In the genomic region with DNA sequence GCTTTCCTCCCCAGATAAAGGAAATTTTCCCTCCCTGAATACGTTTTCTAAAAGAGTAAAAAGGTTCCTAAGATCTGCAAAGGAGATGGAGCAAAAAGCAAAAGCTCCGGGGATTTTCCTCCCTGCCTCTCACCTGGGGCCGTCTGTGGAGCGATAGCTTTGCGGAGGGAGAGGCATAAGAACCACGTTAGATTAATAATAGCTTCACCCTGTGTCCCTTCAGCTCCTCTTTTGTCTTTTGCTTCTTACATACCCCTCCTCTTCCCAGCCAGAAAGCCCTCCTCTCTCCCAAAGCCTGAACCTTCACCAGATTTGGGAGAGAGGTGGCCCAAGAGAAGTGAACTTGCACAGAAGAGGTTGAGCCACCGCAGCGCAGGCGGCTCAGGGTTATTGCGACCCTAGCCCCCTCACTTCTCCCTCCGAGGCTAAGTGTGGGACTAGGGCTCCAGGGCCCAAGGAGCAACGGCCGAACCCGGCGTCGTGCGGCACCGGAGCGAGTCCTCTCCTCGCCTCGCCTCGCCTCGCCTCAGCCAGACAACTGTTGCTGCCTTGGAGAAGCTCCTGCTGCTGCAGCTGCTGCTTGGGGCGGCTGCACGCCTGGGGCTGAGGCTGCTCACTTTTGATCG, we compare ENCODE assay signal across 29 cellular contexts.
A peak's percentile ranks its signal among the peaks of the same experiment; 100 is the strongest.
DNase-seq lines count a peak whose midpoint lies in the region; ATAC-seq and TF ChIP-seq lines count a peak whose summit lies in the region.
"Had no signal": no experiment of that assay in that cellular context is flagged by ENCODE, and none has a peak within 500 bp of the region (broad histone marks: within the 10 kb centered on the region; RNA-seq: fewer than 3 reads in every experiment).

No MANE protein-coding gene starts in this region.

- no peak overlapping the region for H3K9ac ChIP-seq in H9 (ENCODE audit: extremely low read depth, insufficient read length, low read length)
- no peak overlapping the region for H3K9ac ChIP-seq in mesenchymal stem cell (ENCODE audit: low read length)

- H3K4me3 Mint-ChIP-seq in H9: peak overlapping the region in 1 of 2 experiments; percentile 92; a peak in 3 of 5 replicates
- no peak overlapping the region for H3K4me3 Mint-ChIP-seq in nephron progenitor cell
- H3K4me3 Mint-ChIP-seq: HFFc6, memory B cell, natural killer cell, type B pancreatic cell had no signal

- H3K23me2 ChIP-seq in H9 (ENCODE audit: insufficient read length, low read depth, low read length, poor library complexity, severe bottlenecking): peaks cover 24% of the 10 kb centered on the region

- intact Hi-C loops in esophagus muscularis mucosa (cut with DNase I): no loop called here
- intact Hi-C loops in upper lobe of right lung (cut with DNase I): no loop called here

- ATAC-seq in upper lobe of right lung: no peak
- ATAC-seq: foreskin keratinocyte, natural killer cell, Panc1 had no signal

- no peak overlapping the region for H2BK120ac ChIP-seq in H9 (ENCODE audit: low read depth, low read length, poor library complexity, severe bottlenecking)
- no peak overlapping the region for H2BK120ac ChIP-seq in mesenchymal stem cell (ENCODE audit: low read depth, low read length)

- no peak overlapping the region for H2BK20ac ChIP-seq in H9 (ENCODE audit: low read depth, low read length, poor library complexity, severe bottlenecking)

- H3K4me1 ChIP-seq in H9 (ENCODE audit: insufficient read depth, low read length) (no peaks in the 10 kb centered on the region), esophagus muscularis mucosa (peaks cover 25 to 55% (median 41%) of the 10 kb centered on the region in 4 donors), upper lobe of right lung (peaks cover 18% of the 10 kb centered on the region), mesenchymal stem cell (ENCODE audit: control insufficient read depth, insufficient read depth, low read depth, low read length) (peaks cover 30% of the 10 kb centered on the region)
- H3K4me1 ChIP-seq: foreskin keratinocyte, prostate gland had no signal

- H3K4me1 Mint-ChIP-seq in H9 (peaks cover 20 to 40% of the 10 kb centered on the region in 2 experiments), nephron progenitor cell (peaks cover 12% of the 10 kb centered on the region)

- H3K27me3 ChIP-seq in H9 (ENCODE audit: insufficient read depth, low read length) (peaks cover 50% of the 10 kb centered on the region), esophagus muscularis mucosa (peaks cover 0 to 83% (median 57%) of the 10 kb centered on the region in 4 donors), upper lobe of right lung (peaks cover 70% of the 10 kb centered on the region), mesenchymal stem cell (ENCODE audit: control insufficient read depth in 1 of 2, insufficient read depth in 1 of 2, low read length in 2 of 2) (peaks cover 63 to 86% of the 10 kb centered on the region in 2 experiments)

- H3K4me3 ChIP-seq in esophagus muscularis mucosa (no peak overlapping the region), upper lobe of right lung (no peak overlapping the region), mesenchymal stem cell (ENCODE audit: insufficient read depth in 1 of 2, low read depth in 1 of 2, low read length in 2 of 2) (no peak overlapping the region)
- H3K4me3 ChIP-seq: adrenal gland, cardiac muscle cell, hepatocyte, MG63, prostate gland, SJSA1, stomach had no signal

- H3K36me3 ChIP-seq in esophagus muscularis mucosa (no peaks in the 10 kb centered on the region), upper lobe of right lung (no peaks in the 10 kb centered on the region), mesenchymal stem cell (ENCODE audit: control insufficient read depth in 1 of 2, insufficient read depth in 2 of 2, low read depth in 1 of 2, low read length in 2 of 2) (no peaks in the 10 kb centered on the region)
- H3K36me3 ChIP-seq: adrenal gland, cardiac muscle cell, MG63, prostate gland, SJSA1, spleen, stomach had no signal

- H3K9me3 Mint-ChIP-seq in H9 (no peaks in the 10 kb centered on the region; a peak in 1 of 5 replicates), nephron progenitor cell (peaks cover 5% of the 10 kb centered on the region)
- H3K9me3 Mint-ChIP-seq: HFFc6, memory B cell, natural killer cell, type B pancreatic cell had no signal

- H3K36me3 Mint-ChIP-seq in H9 (ENCODE audit: insufficient read depth in 1 of 3, low read depth in 3 of 3) (no peaks in the 10 kb centered on the region; a peak in 1 of 7 replicates), nephron progenitor cell (ENCODE audit: low read depth) (no peaks in the 10 kb centered on the region)
- H3K36me3 Mint-ChIP-seq: memory B cell, natural killer cell, type B pancreatic cell had no signal

- no peak overlapping the region for H3T11ph ChIP-seq in H9 (ENCODE audit: low read length)

- peak; percentile 28 for DNase-seq in G401 (ENCODE audit: low spot score)
- peak; percentile 57 for DNase-seq in H9
- DNase-seq in esophagus muscularis mucosa (ENCODE audit: extremely low spot score): peak; percentile 80
- peak; percentile 41 for DNase-seq in nephron progenitor cell
- no peak for DNase-seq in UCSD-AML1 (lab: John Stamatoyannopoulos, UW; ENCODE audit: unreplicated experiment)
- no peak for DNase-seq in upper lobe of right lung
- no peak for DNase-seq in mesenchymal stem cell
- DNase-seq: activated CD8-positive, alpha-beta memory T cell treated with anti-CD3 and anti-CD28 coated beads, Interleukin-2, amount 50 U/mL, for 48 hours; activated gamma-delta T cell treated with Interleukin-2 at 50 U/mL for 16 hours; adrenal gland; AML-193; CD8-positive, alpha-beta memory T cell; DND-41; foreskin keratinocyte; HFFc6; MG63; natural killer cell; NCI-H1436; NCI-H226; NK-92 treated with Interleukin-12 subunit alpha and Interleukin-12 subunit beta, amount 100 ng/mL, for 24 hours; spleen; stomach had no signal

- H3K4ac ChIP-seq in H9 (ENCODE audit: low read depth, low read length) (no peak overlapping the region), mesenchymal stem cell (ENCODE audit: low read depth in 1 of 2, low read length in 2 of 2) (no peak overlapping the region)

- H2AFZ ChIP-seq in H9 (ENCODE audit: low read length) (no peak overlapping the region), mesenchymal stem cell (ENCODE audit: low read depth, low read length) (no peak overlapping the region)
- H2AFZ ChIP-seq: hepatocyte had no signal

- no peak overlapping the region for H3K14ac ChIP-seq in H9 (ENCODE audit: insufficient read depth, low read length)
- H3K14ac ChIP-seq in mesenchymal stem cell (ENCODE audit: low read length in 2 of 2): no peak overlapping the region

- no peak overlapping the region for H2AK5ac ChIP-seq in H9 (ENCODE audit: insufficient read length, low read length)
- H2AK5ac ChIP-seq in mesenchymal stem cell (ENCODE audit: low read length, severe bottlenecking): no peak overlapping the region

- H3K56ac ChIP-seq in H9 (ENCODE audit: insufficient read length, low read depth, low read length): no peak overlapping the region

- H2BK15ac ChIP-seq in H9 (ENCODE audit: low read depth, low read length) (no peak overlapping the region), mesenchymal stem cell (ENCODE audit: low read depth, poor library complexity, severe bottlenecking) (no peak overlapping the region)

- TF ChIP-seq CTCF in H9 (conservative IDR thresholded peaks at IDR 0.05) (no peak), esophagus muscularis mucosa (IDR thresholded peaks at IDR 0.05) (no peak), nephron progenitor cell (IDR thresholded peaks at IDR 0.05) (no peak), upper lobe of right lung (IDR thresholded peaks at IDR 0.05) (no peak)

- no peak for TF ChIP-seq EP300 in esophagus muscularis mucosa (IDR thresholded peaks at IDR 0.05)

- H3K23ac ChIP-seq in H9 (ENCODE audit: insufficient read length, low read depth, low read length) (no peak overlapping the region), mesenchymal stem cell (ENCODE audit: low read length in 2 of 2) (no peak overlapping the region)

- H4K20me1 ChIP-seq in H9 (ENCODE audit: control insufficient read depth, insufficient read depth, insufficient read length): no peaks in the 10 kb centered on the region

- H3K79me2 ChIP-seq in H9 (ENCODE audit: insufficient read depth, low read length): no peaks in the 10 kb centered on the region
- H3K79me2 ChIP-seq: hepatocyte had no signal

- H3K18ac ChIP-seq in H9 (ENCODE audit: insufficient read length, low read depth, low read length) (no peak overlapping the region), mesenchymal stem cell (ENCODE audit: low read depth in 1 of 2, low read length in 2 of 2) (no peak overlapping the region)

- H3K27ac Mint-ChIP-seq in H9 (no peak overlapping the region), nephron progenitor cell (no peak overlapping the region)
- H3K27ac Mint-ChIP-seq: CD8-positive, alpha-beta memory T cell; HFFc6; memory B cell; natural killer cell; type B pancreatic cell had no signal

- H3K27me3 Mint-ChIP-seq in H9 (ENCODE audit: low read depth) (peaks cover 94% of the 10 kb centered on the region), nephron progenitor cell (ENCODE audit: low read depth, poor library complexity) (peaks cover 100% of the 10 kb centered on the region)

- WGBS in H9 (ENCODE audit: extremely low coverage, insufficient read length, low lambda C conversion rate): no CpG with 5 or more reads among the region's 26 CpGs
- WGBS in esophagus muscularis mucosa: 23% methylated on average over 25 of the region's 26 CpGs
- 14% methylated on average over 24 of the region's 26 CpGs for WGBS in mesenchymal stem cell

- TF ChIP-seq POLR2A in esophagus muscularis mucosa (IDR thresholded peaks at IDR 0.05; ENCODE audit: low read depth): no peak

- H4K91ac ChIP-seq in H9 (ENCODE audit: insufficient read length, low read depth, low read length) (no peak overlapping the region), mesenchymal stem cell (ENCODE audit: low read length) (no peak overlapping the region)

- no peak overlapping the region for H4K8ac ChIP-seq in H9 (replicated peaks; ENCODE audit: insufficient read length, low read depth, low read length)
- H4K8ac ChIP-seq in mesenchymal stem cell (ENCODE audit: low read length): no peak overlapping the region

- H3K27ac ChIP-seq in H9 (ENCODE audit: insufficient read length, low read depth, low read length) (no peak overlapping the region), esophagus muscularis mucosa (replicated peaks in 1 of 4) (no peak overlapping the region), upper lobe of right lung (no peak overlapping the region), mesenchymal stem cell (ENCODE audit: low read length, poor library complexity, severe bottlenecking) (no peak overlapping the region)
- H3K27ac ChIP-seq: adrenal gland, cardiac muscle cell, foreskin keratinocyte, hepatocyte, prostate gland, SJSA1, spleen, stomach had no signal

- H3K9me3 ChIP-seq in H9 (ENCODE audit: control insufficient read depth, low read depth, low read length) (no peaks in the 10 kb centered on the region), esophagus muscularis mucosa (no peaks in the 10 kb centered on the region), upper lobe of right lung (no peaks in the 10 kb centered on the region), mesenchymal stem cell (ENCODE audit: control insufficient read depth, low read length) (no peaks in the 10 kb centered on the region)
- H3K9me3 ChIP-seq: adrenal gland, MG63, prostate gland, spleen, stomach had no signal

- no peaks in the 10 kb centered on the region for H3K79me1 ChIP-seq in H9 (ENCODE audit: insufficient read depth, low read depth, low read length, poor library complexity, severe bottlenecking)
- no peaks in the 10 kb centered on the region for H3K79me1 ChIP-seq in mesenchymal stem cell (replicated peaks; ENCODE audit: low read length, poor library complexity, severe bottlenecking)

- H4K5ac ChIP-seq in H9 (ENCODE audit: insufficient read length, low read depth, low read length): no peak overlapping the region

- H2BK5ac ChIP-seq in H9 (ENCODE audit: insufficient read length, low read length) (no peak overlapping the region), mesenchymal stem cell (ENCODE audit: low read depth, low read length, poor library complexity, severe bottlenecking) (no peak overlapping the region)

- peak overlapping the region; percentile 28 for H3K4me2 ChIP-seq in H9 (ENCODE audit: insufficient read depth, insufficient read length, low read length)
- no peak overlapping the region for H3K4me2 ChIP-seq in mesenchymal stem cell (ENCODE audit: low read length, poor library complexity, severe bottlenecking)
- H3K4me2 ChIP-seq: hepatocyte had no signal

- H2BK12ac ChIP-seq in H9 (ENCODE audit: insufficient read length, low read depth, low read length): no peak overlapping the region
- H2BK12ac ChIP-seq in mesenchymal stem cell (ENCODE audit: low read length in 2 of 2): no peak overlapping the region

- in situ Hi-C loops in G401 (cut with HindIII; ENCODE audit: low sequenced_read_pairs): no loop called here

Comparison
In these comparisons a context has a peak if more than half of its experiments do, and no peak if none do; other contexts are left out.
1. DNase-seq: peak in G401 (single experiment), H9 (single experiment), esophagus muscularis mucosa (single experiment) and nephron progenitor cell (single experiment); none in UCSD-AML1 (single experiment), upper lobe of right lung (single experiment) and mesenchymal stem cell (single experiment).